In genomic region chr5:158875272-158875679, GRCh38 we compare ENCODE assay signal across 8 cellular contexts.
DNase-seq lines count a peak whose midpoint lies in the region; ATAC-seq, FAIRE-seq and TF ChIP-seq lines count a peak whose summit lies in the region.

No MANE protein-coding gene starts in this region.

- intact Hi-C loops in CD14-positive monocyte (cut with micrococcal nuclease), result no loop called here
- intact Hi-C loops in kidney (cut with DNase I), result no loop called here
- intact Hi-C loops in dorsolateral prefrontal cortex (cut with DNase I), result no loop called here

- TF ChIP-seq CTCF in CD14-positive monocyte (IDR thresholded peaks at IDR 0.05) (no peak), WI38 (IDR thresholded peaks at IDR 0.05; ENCODE audit: low read depth, low read length) (no peak), kidney (IDR thresholded peaks at IDR 0.05; ENCODE audit: borderline replicate concordance, extremely low read depth, insufficient read depth) (no peak), dorsolateral prefrontal cortex (IDR thresholded peaks at IDR 0.05 in 54 of 56, conservative IDR thresholded peaks at IDR 0.05 in 2 of 56; ENCODE audit: low read depth in 1 of 56, partially characterized antibody in 56 of 56) (no peak)

- ATAC-seq in GM21737 (IDR thresholded peaks at IDR 0.05; ENCODE audit: unreplicated experiment), result peak; percentile 33
- ATAC-seq in GM21526 (IDR thresholded peaks at IDR 0.05; ENCODE audit: low FRiP score, unreplicated experiment), result no peak

- H3K27me3 Mint-ChIP-seq in CD14-positive monocyte (ENCODE audit: low read depth in 3 of 3), result peaks cover 0 to 8% (median 0%) of the 10 kb centered on the region in 3 donors

- peak overlapping the region in 1 of 7 donors; percentile 39 for H3K27ac Mint-ChIP-seq in CD14-positive monocyte

- peak; percentile 32 for FAIRE-seq in kidney (lab: Jason Lieb, UNC)

- no peak for DNase-seq in CD14-positive monocyte (ENCODE audit: low spot score)
- DNase-seq in kidney, result no peak
- DNase-seq in NCI-H510A (lab: John Stamatoyannopoulos, UW), result no peak
- DNase-seq in dorsolateral prefrontal cortex, result no peak
- DNase-seq in NCI-H1105 treated with DMSO at 0.1 percent for 48 hours (lab: John Stamatoyannopoulos, UW), result no peak

- no peaks in the 10 kb centered on the region for H3K36me3 Mint-ChIP-seq in CD14-positive monocyte

- H3K9ac ChIP-seq in kidney (ENCODE audit: low read length in 2 of 2), result no peak overlapping the region

- H3K4me3 ChIP-seq in WI38 (ENCODE audit: low read depth, low read length) (peak overlapping the region; percentile 15; the same call in 1 of the 2 replicates), kidney (ENCODE audit: low read length in 2 of 2) (no peak overlapping the region), dorsolateral prefrontal cortex (peak overlapping the region in 12 of 59 donors; percentile 1 to 22 (median 12))

- H3K36me3 ChIP-seq in kidney (ENCODE audit: control insufficient read depth in 1 of 2, insufficient read depth in 2 of 2, low read length in 2 of 2), result no peaks in the 10 kb centered on the region

- H3K9me3 Mint-ChIP-seq in CD14-positive monocyte, result no peaks in the 10 kb centered on the region

- H3K27ac ChIP-seq in kidney (ENCODE audit: low read depth in 2 of 2, low read length in 2 of 2) (peak overlapping the region in 1 of 2 donors; percentile 56), dorsolateral prefrontal cortex (peak overlapping the region in 5 of 59 donors; percentile 6 to 24 (median 15))

- peaks cover 8% of the 10 kb centered on the region for H3K4me1 Mint-ChIP-seq in CD14-positive monocyte

- H3K4me3 Mint-ChIP-seq in CD14-positive monocyte, result peak overlapping the region; percentile 14 to 75

- H3K4me1 ChIP-seq in kidney (ENCODE audit: control insufficient read depth in 1 of 2, insufficient read depth in 1 of 2, low read depth in 1 of 2, low read length in 2 of 2), result peaks cover 0 to 6% of the 10 kb centered on the region in 2 donors

- peaks cover 0 to 31% (median 4%) of the 10 kb centered on the region in 45 donors for H3K27me3 ChIP-seq in dorsolateral prefrontal cortex

- H3K9me3 ChIP-seq in kidney (ENCODE audit: control insufficient read depth in 1 of 2, low read length in 2 of 2), result no peaks in the 10 kb centered on the region
